In genomic region chr9:10479172-10479571, GRCh38 we compare ENCODE assay signal across 11 cellular contexts.
DNase-seq lines count a peak whose midpoint lies in the region; ATAC-seq, FAIRE-seq and TF ChIP-seq lines count a peak whose summit lies in the region.
"Had no signal": no experiment of that assay in that cellular context is flagged by ENCODE, and none has a peak within 500 bp of the region (broad histone marks: within the 10 kb centered on the region; RNA-seq: fewer than 3 reads in every experiment).

No MANE protein-coding gene starts in this region.

- WGBS in HepG2 (ENCODE audit: low lambda C conversion rate) = 0% methylated on average over 2 of the region's 3 CpGs
- WGBS in right lobe of liver (ENCODE audit: insufficient coverage, low coverage, low lambda C conversion rate, missing lambda C conversion rate) = 39% methylated on average over 2 of the region's 3 CpGs

- TF ChIP-seq CTCF in HepG2 (CRISPR knock-in tag; IDR thresholded peaks at IDR 0.05) (no peak), right lobe of liver (IDR thresholded peaks at IDR 0.05) (no peak), RWPE1 (conservative IDR thresholded peaks at IDR 0.05; ENCODE audit: low read depth) (0 out of 2 replicates have a peak, but pooled peaks have one; percentile 21), fibroblast of pulmonary artery (IDR thresholded peaks at IDR 0.05; ENCODE audit: low read length, missing control alignments) (peak; percentile 13)

- H3K4me1 ChIP-seq in HepG2 (ENCODE audit: insufficient read depth, low read length) (no peaks in the 10 kb centered on the region), right lobe of liver (no peaks in the 10 kb centered on the region)
- H3K4me1 ChIP-seq: SJCRH30 had no signal

- no peak for TF ChIP-seq RAD21 in HepG2 (CRISPR knock-in tag; IDR thresholded peaks at IDR 0.05)

- no peaks in the 10 kb centered on the region for H3K27me3 ChIP-seq in HepG2 (ENCODE audit: control insufficient read depth in 1 of 2, insufficient read depth in 2 of 2, low read length in 2 of 2)
- no peaks in the 10 kb centered on the region for H3K27me3 ChIP-seq in right lobe of liver
- H3K27me3 ChIP-seq: SJCRH30 had no signal

- H3K79me2 ChIP-seq in HepG2 (ENCODE audit: insufficient read depth, low read length) = no peaks in the 10 kb centered on the region

- no peak overlapping the region for H3K27ac ChIP-seq in HepG2 (ENCODE audit: extremely low read length, insufficient read depth, low read length)
- no peak overlapping the region for H3K27ac ChIP-seq in right lobe of liver
- H3K27ac ChIP-seq in RWPE1 = no peak overlapping the region
- H3K27ac ChIP-seq: SJCRH30 had no signal

- ATAC-seq in HepG2 (peak; percentile 35; the same call in 1 of the 3 replicates), right lobe of liver (no peak), HG02678 (IDR thresholded peaks at IDR 0.05; ENCODE audit: unreplicated experiment) (no peak), GM21381 (IDR thresholded peaks at IDR 0.05; ENCODE audit: unreplicated experiment) (no peak), HG03159 (IDR thresholded peaks at IDR 0.05; ENCODE audit: unreplicated experiment) (no peak)

- H3K9me3 ChIP-seq in HepG2 (ENCODE audit: low read length) (0 out of 2 replicates have a peak, but pooled peaks cover 2% of the 10 kb centered on the region), right lobe of liver (no peaks in the 10 kb centered on the region)
- H3K9me3 ChIP-seq: SJCRH30 had no signal

- DNase-seq in HepG2 (ENCODE audit: low spot score) (peak; percentile 5), right lobe of liver (no peak), RWPE1 (ENCODE audit: low spot score) (peak; percentile 5), fibroblast of pulmonary artery (ENCODE audit: low read depth) (no peak), medulla oblongata (ENCODE audit: extremely low spot score) (no peak)
- DNase-seq: NCI-H1694 treated with DMSO at 0.1 percent for 48 hours; stimulated activated CD4-positive, alpha-beta T cell treated with anti-CD3 and anti-CD28 coated beads, Interleukin-12 subunit alpha, Interleukin-12 subunit beta, amount 100 ng/mL, for 4 hours had no signal

- TF ChIP-seq EP300 in HepG2 (IDR thresholded peaks at IDR 0.05; ENCODE audit: low read depth in 2 of 2, low read length in 2 of 2) (no peak), HepG2 (CRISPR knock-in tag; IDR thresholded peaks at IDR 0.05; ENCODE audit: borderline replicate concordance) (no peak)

- H3K36me3 ChIP-seq in HepG2 (replicated peaks in 1 of 2; ENCODE audit: control insufficient read depth in 1 of 2, insufficient read depth in 2 of 2, low read length in 2 of 2) = no peaks in the 10 kb centered on the region
- H3K36me3 ChIP-seq in right lobe of liver = no peaks in the 10 kb centered on the region
- H3K36me3 ChIP-seq: SJCRH30 had no signal

- BruUV-seq in HepG2 (replicated peaks; lab: Mats Ljungman, UMichigan) = no TSS peak

- intact Hi-C loops in HepG2 (cut with micrococcal nuclease; ENCODE audit: unreplicated experiment) (loop anchor here (5.0 kb wide), 1 partner anchor 378 kb away; no protein-coding TSS in a partner anchor), right lobe of liver (cut with DNase I) (no loop called here)

- FAIRE-seq in HepG2 (lab: Jason Lieb, UNC) = no peak

- H3K4me2 ChIP-seq in HepG2 (ENCODE audit: low read depth, low read length) = no peak overlapping the region

- in situ Hi-C loops in HepG2 (cut with HindIII; ENCODE audit: extremely low pct_ligation_motif_present, low pct_unique_long_range_greater_than_20kb) = no loop called here

- H3K9ac ChIP-seq in HepG2 (ENCODE audit: insufficient read depth, low read depth, low read length) = no peak overlapping the region

- no peak overlapping the region for H2AFZ ChIP-seq in HepG2 (ENCODE audit: low read length)

- H4K20me1 ChIP-seq in HepG2 (ENCODE audit: insufficient read depth, low read length) = no peaks in the 10 kb centered on the region

- CTCF ChIA-PET in HepG2 (lab: Yijun Ruan, JAX; ENCODE audit: low intra/inter-chr PET ratio, low total read pairs) (no interaction called here), RWPE1 (lab: Yijun Ruan, JAX) (interaction anchor here (0.7 kb wide), 1 partner anchor 174 kb away, joined by 5 read pairs; no protein-coding TSS in a partner anchor)

- H3K4me3 ChIP-seq in HepG2 (replicated peaks in 1 of 3; ENCODE audit: insufficient read depth in 1 of 3, low read depth in 2 of 3, low read length in 3 of 3) (no peak overlapping the region), right lobe of liver (no peak overlapping the region), fibroblast of pulmonary artery (replicated peaks; ENCODE audit: low read depth, low read length) (no peak overlapping the region)
- H3K4me3 ChIP-seq: SJCRH30 had no signal

- POLR2A ChIA-PET in HepG2 (lab: Yijun Ruan, JAX) (no interaction called here), RWPE1 (lab: Yijun Ruan, JAX; ENCODE audit: low non-redundant PET) (no interaction called here)

- TF ChIP-seq POLR2A in HepG2 (IDR thresholded peaks at IDR 0.05; ENCODE audit: insufficient read depth in 1 of 2, low read depth in 2 of 2, low read length in 2 of 2) = no peak
- no peak for TF ChIP-seq POLR2A in right lobe of liver (IDR thresholded peaks at IDR 0.05)

TF ChIP-seq in HepG2, 621 proteins besides CTCF, POLR2A, EP300 and RAD21:
- no peak for TF ChIP-seq TBP (CRISPR knock-in tag; IDR thresholded peaks at IDR 0.05)
- no peak for TF ChIP-seq GFI1 (CRISPR knock-in tag; IDR thresholded peaks at IDR 0.05; ENCODE audit: borderline replicate concordance)
- TF ChIP-seq ZNF383 (CRISPR knock-in tag; IDR thresholded peaks at IDR 0.05; ENCODE audit: borderline replicate concordance) = no peak
- no peak for TF ChIP-seq ZGPAT (CRISPR knock-in tag; IDR thresholded peaks at IDR 0.05)
- no peak for TF ChIP-seq HMG20A (CRISPR knock-in tag; IDR thresholded peaks at IDR 0.05; ENCODE audit: borderline replicate concordance)
- TF ChIP-seq HNF4A (CRISPR knock-in tag; IDR thresholded peaks at IDR 0.05) = no peak
- TF ChIP-seq SKIL (CRISPR knock-in tag; IDR thresholded peaks at IDR 0.05; ENCODE audit: borderline replicate concordance) = no peak
- no peak for TF ChIP-seq ZNF576 (CRISPR knock-in tag; IDR thresholded peaks at IDR 0.05)
- no peak for TF ChIP-seq NCOR1 (IDR thresholded peaks at IDR 0.05; ENCODE audit: borderline replicate concordance, low read length)
- TF ChIP-seq KLF9 (CRISPR knock-in tag; IDR thresholded peaks at IDR 0.05; ENCODE audit: low read depth) = no peak
- TF ChIP-seq GABPA (IDR thresholded peaks at IDR 0.05; ENCODE audit: low read depth, low read length) = no peak
- TF ChIP-seq GABPA (CRISPR knock-in tag; IDR thresholded peaks at IDR 0.05; ENCODE audit: low read depth) = no peak
- TF ChIP-seq ZNF562 (CRISPR knock-in tag; IDR thresholded peaks at IDR 0.05; ENCODE audit: borderline replicate concordance) = no peak
- TF ChIP-seq RFX5 (IDR thresholded peaks at IDR 0.05; ENCODE audit: low read depth, low read length) = no peak
- TF ChIP-seq ZFP36L1 (CRISPR knock-in tag; IDR thresholded peaks at IDR 0.05) = no peak

Comparison
In these comparisons a context has a peak if more than half of its experiments do, and no peak if none do; other contexts are left out.
1. DNase-seq: peak in HepG2 (single experiment) and RWPE1 (single experiment); none in right lobe of liver (0 of 3), fibroblast of pulmonary artery (single experiment) and medulla oblongata (single experiment).
2. CTCF ChIP-seq: peak in RWPE1 (single experiment) and fibroblast of pulmonary artery (single experiment); none in HepG2 (single experiment) and right lobe of liver (0 of 4).